Comparison of ENCODE assay signal across 25 cellular contexts in genomic region chr10:121919666-121920065, GRCh38. TPM values are rescaled to one million over a fixed set of nuclear protein-coding genes. Genes with fewer than 3 reads are reported as not detected.
DNase-seq lines count a peak whose midpoint lies in the region; ATAC-seq lines count a peak whose summit lies in the region.
"Had no signal": no experiment of that assay in that cellular context is flagged by ENCODE, and none has a peak within 500 bp of the region (broad histone marks: within the 10 kb centered on the region; RNA-seq: fewer than 3 reads in every experiment).

No MANE protein-coding gene starts in this region.

- H3K27me3 ChIP-seq in Karpas-422 (ENCODE audit: low read length) = no peaks in the 10 kb centered on the region
- H3K27me3 ChIP-seq: adrenal gland, transverse colon had no signal

- peak; percentile 95 for DNase-seq in Karpas-422
- no peak for DNase-seq in T-helper 17 cell
- no peak for DNase-seq in Kasumi-1 (lab: John Stamatoyannopoulos, UW)
- DNase-seq in NCI-H1417 (lab: John Stamatoyannopoulos, UW) = no peak
- DNase-seq: activated CD4-positive, alpha-beta T cell treated with anti-CD3 and anti-CD28 coated beads for 36 hours; activated naive CD4-positive, alpha-beta T cell; activated T-cell treated with anti-CD3 and anti-CD28 coated beads, Interleukin-2, amount 50 U/mL, for 24 hours; adrenal gland; CD4-positive, alpha-beta T cell; DMS 273 treated with DMSO at 0.1 percent for 48 hours; erythroblast; mesenchymal stem cell; NCI-H1048; NCI-H1930; nucleus accumbens; transverse colon had no signal

- H3K9me2 ChIP-seq in Karpas-422 (replicated peaks; ENCODE audit: insufficient read depth, low read length) = no peaks in the 10 kb centered on the region

- H3K4me1 Mint-ChIP-seq in T-helper 17 cell = peaks cover 15% of the 10 kb centered on the region

- peaks cover 61% of the 10 kb centered on the region for H3K4me1 ChIP-seq in Karpas-422 (ENCODE audit: low read length)
- H3K4me1 ChIP-seq: adrenal gland, transverse colon had no signal

- peak overlapping the region; percentile 95 for H3K27ac ChIP-seq in Karpas-422 (ENCODE audit: low read length)
- H3K27ac ChIP-seq: adrenal gland, RWPE1, skin epidermis, transverse colon had no signal

- H3K9me3 ChIP-seq in Karpas-422 (ENCODE audit: low read length) (no peaks in the 10 kb centered on the region), T-helper 17 cell (ENCODE audit: control insufficient read depth, low read length, poor library complexity, severe bottlenecking) (no peaks in the 10 kb centered on the region)
- H3K9me3 ChIP-seq: adrenal gland, HAP-1, transverse colon had no signal

- H4K20me1 ChIP-seq in Karpas-422 (ENCODE audit: insufficient read depth, low read depth, low read length) = no peaks in the 10 kb centered on the region

- no peaks in the 10 kb centered on the region for H3K27me3 Mint-ChIP-seq in T-helper 17 cell
- H3K27me3 Mint-ChIP-seq: activated CD4-positive, alpha-beta T cell treated with anti-CD3 and anti-CD28 coated beads for 36 hours; activated T-cell treated with anti-CD3 and anti-CD28 coated beads, Interleukin-2, amount 50 U/mL, for 24 hours; brain; CD4-positive, alpha-beta T cell had no signal

- H2AFZ ChIP-seq in Karpas-422 (ENCODE audit: low read length) = no peak overlapping the region

- peaks cover 83% of the 10 kb centered on the region for H3K79me2 ChIP-seq in Karpas-422 (ENCODE audit: low read length)

- peak overlapping the region; percentile 51 for H3K9ac ChIP-seq in Karpas-422 (ENCODE audit: low read length)

- peaks cover 14% of the 10 kb centered on the region for H3K36me3 Mint-ChIP-seq in T-helper 17 cell (ENCODE audit: low read depth)

- H3K36me3 ChIP-seq in Karpas-422 (ENCODE audit: insufficient read depth, low read length) = peaks cover 52% of the 10 kb centered on the region

- no peak overlapping the region for H3K4me3 Mint-ChIP-seq in T-helper 17 cell
- H3K4me3 Mint-ChIP-seq: activated CD4-positive, alpha-beta T cell treated with anti-CD3 and anti-CD28 coated beads for 36 hours; activated T-cell treated with anti-CD3 and anti-CD28 coated beads, Interleukin-2, amount 50 U/mL, for 24 hours; CD4-positive, alpha-beta T cell; T-helper 1 cell treated with Interleukin-12 subunit alpha and Interleukin-12 subunit beta and Interleukin-4 antibody, amounts not matched to agents 30 μg/mL and 1 μg/mL, for 36 hours had no signal

- ATAC-seq in GM19372 (IDR thresholded peaks at IDR 0.05; ENCODE audit: low read depth, unreplicated experiment) (peak; percentile 96), GM21786 (IDR thresholded peaks at IDR 0.05; ENCODE audit: unreplicated experiment) (peak; percentile 72), T-helper 17 cell (no peak), HG03520 (IDR thresholded peaks at IDR 0.05; ENCODE audit: unreplicated experiment) (no peak)
- ATAC-seq: activated CD4-positive, alpha-beta T cell treated with anti-CD3 and anti-CD28 coated beads for 36 hours had no signal

- H3K4me2 ChIP-seq in Karpas-422 (ENCODE audit: low read depth, low read length, poor library complexity, severe bottlenecking) = peak overlapping the region; percentile 57

- H3K4me3 ChIP-seq in Karpas-422 (ENCODE audit: low read length) = peak overlapping the region; percentile 45
- H3K4me3 ChIP-seq: adrenal gland, HAP-1, SK-N-MC, skin epidermis, transverse colon had no signal

- no peak overlapping the region for H3K27ac Mint-ChIP-seq in T-helper 17 cell
- H3K27ac Mint-ChIP-seq: activated CD4-positive, alpha-beta T cell treated with anti-CD3 and anti-CD28 coated beads for 36 hours; activated T-cell treated with anti-CD3 and anti-CD28 coated beads, Interleukin-2, amount 50 U/mL, for 24 hours; CD4-positive, alpha-beta T cell; T-helper 1 cell treated with Interleukin-12 subunit alpha and Interleukin-12 subunit beta and Interleukin-4 antibody, amounts not matched to agents 30 μg/mL and 1 μg/mL, for 36 hours had no signal

RNA-seq across cellular contexts. Expression of gene ATE1, which starts 8.2 kb away (rescaled TPM):
- 43.9 and 72.6 TPM in 2 replicates for total RNA-seq in Karpas-422 (2014; rRNA removed; shearing (Covaris generic); ENCODE audit: low replicate concordance)
- 10 to 100 TPM; 23.2 to 23.4 TPM for total RNA-seq in T-helper 17 cell

RNA-seq across cellular contexts. Expression of gene NSMCE4A, which starts 55.4 kb away (rescaled TPM):
- 105 and 108 TPM in 2 replicates for total RNA-seq in Karpas-422 (2014; rRNA removed; shearing (Covaris generic); ENCODE audit: low replicate concordance)
- total RNA-seq in T-helper 17 cell = 10 to 100 TPM; 37.0 to 37.4 TPM

Comparison
In these comparisons a context has a peak if more than half of its experiments do, and no peak if none do; other contexts are left out.
1. ATAC-seq: peak in GM19372 (single experiment) and GM21786 (single experiment); none in T-helper 17 cell (single experiment) and HG03520 (single experiment).